In the genomic region with DNA sequence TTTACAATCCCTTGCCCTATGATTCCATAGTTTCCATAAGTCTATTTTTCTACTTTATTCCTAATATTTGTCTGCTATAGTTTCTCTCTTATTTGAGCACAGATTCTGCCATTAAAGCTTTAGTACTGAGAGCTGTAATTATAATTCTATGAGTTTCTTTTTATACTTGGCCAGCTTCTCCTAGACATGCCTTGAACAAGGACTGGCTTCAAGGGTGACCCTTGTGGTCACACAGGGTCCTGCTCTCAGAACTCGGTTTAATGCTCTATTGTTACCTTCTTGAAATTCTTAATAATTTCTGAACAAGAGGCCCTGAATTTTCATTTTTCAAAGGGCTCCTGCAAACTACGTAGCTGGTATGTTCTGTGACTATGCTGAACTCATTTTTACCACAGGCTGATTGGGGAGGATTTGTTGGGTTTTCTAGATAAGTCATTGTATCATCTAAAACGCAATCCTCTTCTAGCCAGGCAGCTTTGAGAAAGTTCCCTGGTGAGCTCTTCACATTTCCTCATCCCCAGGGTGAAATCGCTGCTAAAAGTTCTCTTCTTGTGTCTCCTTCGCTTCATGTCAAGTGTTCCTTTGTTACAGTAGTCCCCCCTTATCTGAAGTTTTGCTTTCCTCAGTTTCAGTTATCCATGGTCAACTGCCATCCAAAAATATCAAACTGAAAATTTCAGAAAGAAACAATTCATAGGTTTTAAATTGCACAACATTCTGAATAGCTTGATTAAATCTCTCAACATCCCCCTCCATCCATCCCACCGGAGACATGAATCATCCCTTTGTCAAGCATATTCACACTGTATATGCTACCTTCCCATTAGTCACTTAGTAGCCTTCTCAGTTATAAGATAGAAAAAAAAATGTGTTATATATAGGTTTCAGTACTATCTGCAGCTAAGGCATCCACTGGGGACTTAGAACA, we compare ENCODE assay signal across 24 cellular contexts. TPM values are rescaled to one million over a fixed set of nuclear protein-coding genes. Genes with fewer than 3 reads are reported as not detected.
DNase-seq lines count a peak whose midpoint lies in the region; ATAC-seq and TF ChIP-seq lines count a peak whose summit lies in the region.
"Had no signal": no experiment of that assay in that cellular context is flagged by ENCODE, and none has a peak within 500 bp of the region (broad histone marks: within the 10 kb centered on the region; RNA-seq: fewer than 3 reads in every experiment).

No MANE protein-coding gene starts in this region.

- peaks cover 0 to 2% of the 10 kb centered on the region in 2 donors for H3K27me3 Mint-ChIP-seq in CD4-positive, alpha-beta memory T cell

- H3K4me1 ChIP-seq in osteoblast (ENCODE audit: insufficient read depth, low read length) (peaks cover 4% of the 10 kb centered on the region), spleen (peaks cover 0 to 13% (median 3%) of the 10 kb centered on the region in 6 donors)
- H3K4me1 ChIP-seq in CD4-positive, alpha-beta memory T cell (ENCODE audit: insufficient read depth, low read length) = peaks cover 2% of the 10 kb centered on the region
- H3K4me1 ChIP-seq: body of pancreas, thyroid gland had no signal

- H3K79me2 ChIP-seq in osteoblast (ENCODE audit: insufficient read depth, low read length) = no peaks in the 10 kb centered on the region

- no peaks in the 10 kb centered on the region for H3K36me3 ChIP-seq in osteoblast (ENCODE audit: insufficient read depth, low read length)
- H3K36me3 ChIP-seq in spleen = no peaks in the 10 kb centered on the region
- H3K36me3 ChIP-seq in CD4-positive, alpha-beta memory T cell (ENCODE audit: insufficient read depth, low read length) = no peaks in the 10 kb centered on the region
- H3K36me3 ChIP-seq: right atrium auricular region, thyroid gland had no signal

- H2AFZ ChIP-seq in osteoblast (ENCODE audit: low read length) = no peak overlapping the region

- H3K36me3 Mint-ChIP-seq in CD4-positive, alpha-beta memory T cell = no peaks in the 10 kb centered on the region

- POLR2A ChIA-PET in CD4-positive, alpha-beta memory T cell (lab: Charles Lee; ENCODE audit: partially characterized antibody) = interaction anchor here (0.6 to 2.9 kb wide), 3 partner anchors 12 to 101 kb away, joined by 4 to 8 read pairs (median 5); partner anchors contain the start of gene PLCL2

- no peak overlapping the region for H3K4me3 ChIP-seq in cardiac fibroblast (replicated peaks in 1 of 2; ENCODE audit: low read depth in 2 of 2, low read length in 2 of 2)
- no peak overlapping the region for H3K4me3 ChIP-seq in osteoblast (ENCODE audit: insufficient read depth, low read length)
- H3K4me3 ChIP-seq in spleen = no peak overlapping the region
- no peak overlapping the region for H3K4me3 ChIP-seq in CD4-positive, alpha-beta memory T cell (ENCODE audit: low read length in 2 of 2)
- H3K4me3 ChIP-seq: body of pancreas, right atrium auricular region, thyroid gland had no signal

- CTCF ChIA-PET in CD4-positive, alpha-beta memory T cell (lab: Charles Lee; ENCODE audit: partially characterized antibody) = interaction anchor here (0.7 to 3.3 kb wide), 3 partner anchors 8 to 12 kb away, joined by 3 to 16 read pairs (median 3); partner anchors contain the start of gene PLCL2

- peak; percentile 23 for DNase-seq in NK-92 treated with Interleukin-12 subunit alpha and Interleukin-12 subunit beta, amount 100 ng/mL, for 24 hours (lab: John Stamatoyannopoulos, UW)
- DNase-seq in NK-92 (lab: John Stamatoyannopoulos, UW; ENCODE audit: unreplicated experiment) (no peak), MV-4-11 (lab: John Stamatoyannopoulos, UW) (peak; percentile 46), cardiac fibroblast (ENCODE audit: low read depth in 2 of 2) (peak in 1 of 2 donors; percentile 71), osteoblast (ENCODE audit: insufficient read length, low spot score, missing footprints) (no peak), spleen (no peak)
- no peak for DNase-seq in CD4-positive, alpha-beta memory T cell
- DNase-seq: activated CD8-positive, alpha-beta memory T cell treated with anti-CD3 and anti-CD28 coated beads, Interleukin-2, amount 50 U/mL, for 48 hours; activated naive CD4-positive, alpha-beta T cell treated with anti-CD3 and anti-CD28 coated beads for 36 hours; body of pancreas; C1 segment of cervical spinal cord; foreskin fibroblast; GOT3; NCI-H2081; NCI-H69; nephron progenitor cell; SHP77; stimulated activated CD4-positive, alpha-beta T cell treated with anti-CD3 and anti-CD28 coated beads, Interleukin-4, amount 100 ng/mL, for 1 hour; stimulated activated CD8-positive, alpha-beta memory T cell treated with anti-CD3 and anti-CD28 coated beads, Interleukin-4, amount 100 ng/mL, for 48 hours; thyroid gland had no signal

- H3K9me3 ChIP-seq in osteoblast (ENCODE audit: low read depth, low read length) = no peaks in the 10 kb centered on the region
- H3K9me3 ChIP-seq in spleen = no peaks in the 10 kb centered on the region
- no peaks in the 10 kb centered on the region for H3K9me3 ChIP-seq in CD4-positive, alpha-beta memory T cell (ENCODE audit: control insufficient read depth in 1 of 2, low read length in 2 of 2)
- H3K9me3 ChIP-seq: body of pancreas, right atrium auricular region, thyroid gland had no signal

- H3K4me3 Mint-ChIP-seq in CD4-positive, alpha-beta memory T cell = no peak overlapping the region
- H3K4me3 Mint-ChIP-seq: activated naive CD4-positive, alpha-beta T cell treated with anti-CD3 and anti-CD28 coated beads for 36 hours; nephron progenitor cell; T-helper 2 cell treated with Interferon-gamma antibody and Interleukin-4, amounts not matched to agents 5 μg/mL and 100 μg/mL, for 36 hours had no signal

- no peaks in the 10 kb centered on the region for H3K9me3 Mint-ChIP-seq in CD4-positive, alpha-beta memory T cell
- H3K9me3 Mint-ChIP-seq: activated naive CD4-positive, alpha-beta T cell treated with anti-CD3 and anti-CD28 coated beads for 36 hours; nephron progenitor cell; T-helper 2 cell treated with Interferon-gamma antibody and Interleukin-4, amounts not matched to agents 5 μg/mL and 100 μg/mL, for 36 hours had no signal

- peak overlapping the region; percentile 0 for H3K4me2 ChIP-seq in osteoblast (ENCODE audit: insufficient read depth, low read length)

- ATAC-seq in GM21515 (IDR thresholded peaks at IDR 0.05; ENCODE audit: unreplicated experiment) = no peak
- ATAC-seq: body of pancreas had no signal

- peak; percentile 7 for TF ChIP-seq CTCF in cardiac fibroblast (IDR thresholded peaks at IDR 0.05; ENCODE audit: low read depth, low read length)
- no peak for TF ChIP-seq CTCF in osteoblast (IDR thresholded peaks at IDR 0.05; ENCODE audit: extremely low read depth, low read depth, low read length)
- TF ChIP-seq CTCF in spleen (IDR thresholded peaks at IDR 0.05 in 8 of 11, conservative IDR thresholded peaks at IDR 0.05 in 3 of 11) = no peak

- peaks cover 34% of the 10 kb centered on the region for H3K27me3 ChIP-seq in osteoblast (ENCODE audit: insufficient read depth, low read length)
- no peaks in the 10 kb centered on the region for H3K27me3 ChIP-seq in spleen (replicated peaks in 1 of 7)
- no peaks in the 10 kb centered on the region for H3K27me3 ChIP-seq in CD4-positive, alpha-beta memory T cell (ENCODE audit: insufficient read depth, low read length)
- H3K27me3 ChIP-seq: body of pancreas, right atrium auricular region, thyroid gland had no signal

- intact Hi-C loops in spleen (cut with DNase I; ENCODE audit: low total_unique reads) = no loop called here
- intact Hi-C loops in CD4-positive, alpha-beta memory T cell (cut with micrococcal nuclease) = no loop called here

- 59 to 92% (median 68%) methylated on average over 6 of the region's 6 CpGs for whole genome bisulfite sequencing in spleen, 5 donors

- H3K4me1 Mint-ChIP-seq in CD4-positive, alpha-beta memory T cell = peaks cover under 1 to 2% (median 1%) of the 10 kb centered on the region in 4 donors

- no peak overlapping the region for H3K27ac Mint-ChIP-seq in CD4-positive, alpha-beta memory T cell
- H3K27ac Mint-ChIP-seq: activated naive CD4-positive, alpha-beta T cell treated with anti-CD3 and anti-CD28 coated beads for 36 hours; nephron progenitor cell; T-helper 2 cell treated with Interferon-gamma antibody and Interleukin-4, amounts not matched to agents 5 μg/mL and 100 μg/mL, for 36 hours had no signal

- H3K27ac ChIP-seq in osteoblast (ENCODE audit: low read depth, low read length) = no peak overlapping the region
- H3K27ac ChIP-seq in spleen = no peak overlapping the region
- no peak overlapping the region for H3K27ac ChIP-seq in CD4-positive, alpha-beta memory T cell (ENCODE audit: low read depth, low read length)
- H3K27ac ChIP-seq: 22Rv1, body of pancreas, right atrium auricular region, thyroid gland had no signal

- H4K20me1 ChIP-seq in osteoblast (ENCODE audit: insufficient read depth, low read length) = no peaks in the 10 kb centered on the region

- TF ChIP-seq POLR2A in spleen (IDR thresholded peaks at IDR 0.05) = no peak

RNA-seq across cellular contexts. Expression of gene PLCL2, which starts 12.6 kb away (rescaled TPM):
- total RNA-seq in osteoblast = 5.1 and 6.5 TPM in 2 replicates
- total RNA-seq in spleen = 10 to 100 TPM; 41.0 to 60.4 (median 48.0) TPM
- polyA plus RNA-seq in spleen = 1 to 10 TPM; 6.9 to 9.6 (median 7.3) TPM
- 10 to 100 TPM; 67.1 to 69.1 TPM for total RNA-seq in CD4-positive, alpha-beta memory T cell
- polyA plus RNA-seq in CD4-positive, alpha-beta memory T cell = 10 to 100 TPM; 64.5 to 89.4 TPM

Comparison
In these comparisons a context has a peak if more than half of its experiments do, and no peak if none do; other contexts are left out.
1. DNase-seq: peak in NK-92 treated with Interleukin-12 subunit alpha and Interleukin-12 subunit beta, amount 100 ng/mL, for 24 hours (single experiment) and MV-4-11 (single experiment); none in NK-92 (single experiment), osteoblast (single experiment), spleen (single experiment) and CD4-positive, alpha-beta memory T cell (0 of 5).